31 cellular contexts compared by ENCODE assay signal in the genomic region with DNA sequence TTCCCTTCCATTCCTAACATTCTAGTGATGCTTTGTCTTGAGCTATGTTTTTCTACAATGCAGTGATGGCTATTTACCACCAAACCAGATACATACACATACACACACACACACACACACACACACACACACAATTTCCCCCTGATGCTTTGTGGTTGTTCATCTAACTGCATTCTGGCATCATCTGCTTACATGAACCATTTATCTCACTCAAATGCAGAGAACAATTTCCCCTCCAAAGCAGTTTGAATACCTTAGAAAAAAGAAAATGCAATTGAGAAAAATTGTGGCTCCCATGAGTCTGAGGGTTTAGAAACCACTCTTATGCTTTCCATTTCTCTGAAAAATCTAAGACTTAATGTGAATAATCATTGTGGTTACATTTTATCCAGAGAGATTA.
"Had no signal": no experiment of that assay in that cellular context is flagged by ENCODE, and none has a peak within 500 bp of the region (broad histone marks: within the 10 kb centered on the region; RNA-seq: fewer than 3 reads in every experiment).

No MANE protein-coding gene starts in this region.

- H3K9me3 ChIP-seq: ovary, psoas muscle, suprapubic skin, testis, tibial artery, transverse colon, upper lobe of right lung, uterus had no signal

- H3K4me1 Mint-ChIP-seq: naive thymus-derived CD8-positive, alpha-beta T cell; nephron progenitor cell; neural progenitor cell; stimulated activated memory B cell treated with anti-CD40 and anti-IgM and Interleukin-4, amounts not matched to agents 10 μg/mL and 1 μg/mL and 100 μg/mL, for 72 hours; stimulated activated naive CD8-positive, alpha-beta T cell treated with anti-CD3 and anti-CD28 coated beads, Interleukin-15, amount 100 ng/mL, for 72 hours had no signal

- H3K27me3 ChIP-seq: neural progenitor cell, ovary, spleen, suprapubic skin, testis, tibial artery, transverse colon, upper lobe of right lung, uterus had no signal

- H3K9me3 Mint-ChIP-seq: stimulated activated naive CD8-positive, alpha-beta T cell treated with anti-CD3 and anti-CD28 coated beads, Interleukin-15, amount 100 ng/mL, for 72 hours; type B pancreatic cell had no signal

- H3K36me3 ChIP-seq: neural progenitor cell, ovary, spleen, suprapubic skin, tibial artery, transverse colon, upper lobe of right lung, uterus had no signal

- H3K4me3 ChIP-seq: neural progenitor cell, ovary, psoas muscle, skin epidermis, smooth muscle cell, spleen, suprapubic skin, testis, tibial artery, transverse colon, upper lobe of right lung, uterus had no signal

- H3K79me2 ChIP-seq: parathyroid adenoma had no signal

- H2AFZ ChIP-seq: neural progenitor cell, parathyroid adenoma had no signal

- H3K4me2 ChIP-seq: neural progenitor cell, smooth muscle cell had no signal

- H3K27ac Mint-ChIP-seq: naive thymus-derived CD8-positive, alpha-beta T cell; natural killer cell treated with Interleukin-12 subunit alpha and Interleukin-12 subunit beta and Interleukin-15 and Interleukin-18, amount 100 ng/mL, for 72 hours; nephron progenitor cell; neural progenitor cell; progenitor cell of endocrine pancreas; stimulated activated memory B cell treated with anti-CD40 and anti-IgM and Interleukin-4, amounts not matched to agents 10 μg/mL and 1 μg/mL and 100 μg/mL, for 72 hours; stimulated activated naive CD8-positive, alpha-beta T cell treated with anti-CD3 and anti-CD28 coated beads, Interleukin-15, amount 100 ng/mL, for 72 hours; type B pancreatic cell had no signal

- H3K4me1 ChIP-seq: neural progenitor cell, parathyroid adenoma, psoas muscle, spleen, suprapubic skin, testis, tibial artery, transverse colon, upper lobe of right lung, uterus had no signal

- H3K36me3 Mint-ChIP-seq: naive thymus-derived CD8-positive, alpha-beta T cell; natural killer cell treated with Interleukin-12 subunit alpha and Interleukin-12 subunit beta and Interleukin-15 and Interleukin-18, amount 100 ng/mL, for 72 hours; type B pancreatic cell had no signal

- H3K27ac ChIP-seq: neural progenitor cell, ovary, parathyroid adenoma, psoas muscle, skin epidermis, spleen, suprapubic skin, testis, tibial artery, transverse colon, upper lobe of right lung, uterus had no signal

- H3K27me3 Mint-ChIP-seq: naive thymus-derived CD8-positive, alpha-beta T cell; natural killer cell treated with Interleukin-12 subunit alpha and Interleukin-12 subunit beta and Interleukin-15 and Interleukin-18, amount 100 ng/mL, for 72 hours; progenitor cell of endocrine pancreas; stimulated activated memory B cell treated with anti-CD40 and anti-IgM and Interleukin-4, amounts not matched to agents 10 μg/mL and 1 μg/mL and 100 μg/mL, for 72 hours; stimulated activated naive CD8-positive, alpha-beta T cell treated with anti-CD3 and anti-CD28 coated beads, Interleukin-15, amount 100 ng/mL, for 72 hours; type B pancreatic cell had no signal

- H3K9ac ChIP-seq: neural progenitor cell, parathyroid adenoma had no signal

- DNase-seq: naive thymus-derived CD8-positive, alpha-beta T cell; nephron progenitor cell; occipital lobe; ovary; posterior cingulate gyrus; psoas muscle; right cardiac atrium; spleen; stimulated activated CD4-positive, alpha-beta T cell treated with anti-CD3 and anti-CD28 coated beads, Interleukin-12 subunit alpha, Interleukin-12 subunit beta, amount 100 ng/mL, for 4 hours; stimulated activated CD4-positive, alpha-beta T cell treated with anti-CD3 and anti-CD28 coated beads, Interleukin-1b, Interleukin-23, amount 100 ng/mL, for 48 hours; stimulated activated CD4-positive, alpha-beta T cell treated with anti-CD3 and anti-CD28 coated beads, Interleukin-4, amount 100 ng/mL, for 1 hour; stimulated activated CD4-positive, alpha-beta T cell treated with anti-CD3 and anti-CD28 coated beads, Interleukin-4, amount 100 ng/mL, for 4 hours; stimulated activated CD8-positive, alpha-beta memory T cell treated with anti-CD3 and anti-CD28 coated beads, Interleukin-4, amount 100 ng/mL, for 48 hours; stimulated activated naive CD4-positive, alpha-beta T cell; stimulated activated naive CD8-positive, alpha-beta T cell treated with anti-CD3 and anti-CD28 coated beads, Interleukin-15, amount 100 ng/mL, for 72 hours; stimulated activated naive CD8-positive, alpha-beta T cell treated with anti-CD3 and anti-CD28 coated beads, Interleukin-15, Interleukin-2, amounts not matched to agents 100 U/mL and 50 U/mL, for 24 hours; substantia nigra; testis; tibial artery; transverse colon; upper lobe of right lung; uterus had no signal

- H3K4me3 Mint-ChIP-seq: naive thymus-derived CD8-positive, alpha-beta T cell; natural killer cell treated with Interleukin-12 subunit alpha and Interleukin-12 subunit beta and Interleukin-15 and Interleukin-18, amount 100 ng/mL, for 72 hours; nephron progenitor cell; neural progenitor cell; stimulated activated memory B cell treated with anti-CD40 and anti-IgM and Interleukin-4, amounts not matched to agents 10 μg/mL and 1 μg/mL and 100 μg/mL, for 72 hours; stimulated activated naive CD8-positive, alpha-beta T cell treated with anti-CD3 and anti-CD28 coated beads, Interleukin-15, amount 100 ng/mL, for 72 hours; type B pancreatic cell had no signal
